In the genomic region with DNA sequence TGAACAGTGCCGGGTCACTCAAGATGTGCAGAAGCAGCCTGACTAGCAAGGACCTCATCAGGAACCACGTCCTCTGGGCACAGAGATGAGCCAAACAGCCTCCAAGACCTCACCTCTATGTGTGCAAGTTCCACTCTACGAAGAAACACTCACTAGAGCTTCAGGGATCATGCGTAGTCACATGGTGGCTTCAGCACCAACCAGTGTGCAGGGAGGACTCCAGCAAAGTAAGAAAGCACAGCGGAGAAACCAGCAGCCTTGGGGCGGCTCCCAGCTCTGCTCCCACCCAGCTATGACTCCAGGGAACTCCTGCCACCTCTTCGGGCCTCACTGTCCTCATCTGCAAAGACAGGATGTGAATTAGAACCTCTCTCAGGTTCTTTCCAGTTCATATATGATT, we compare ENCODE assay signal across 25 cellular contexts. TPM values are rescaled to one million over a fixed set of nuclear protein-coding genes. Genes with fewer than 3 reads are reported as not detected.
"Had no signal": no experiment of that assay in that cellular context is flagged by ENCODE, and none has a peak within 500 bp of the region (broad histone marks: within the 10 kb centered on the region; RNA-seq: fewer than 3 reads in every experiment).

No MANE protein-coding gene starts in this region.

- H3K4me3 ChIP-seq: adrenal gland, breast epithelium, colonic mucosa, left ventricle myocardium inferior, tibial nerve had no signal

- H3K27me3 Mint-ChIP-seq: activated naive CD8-positive, alpha-beta T cell; progenitor cell of endocrine pancreas had no signal

- H3K27ac ChIP-seq: adrenal gland, breast epithelium, colonic mucosa, epithelial cell of prostate, left ventricle myocardium inferior, tibial nerve, WERI-Rb-1 had no signal

- DNase-seq: activated CD4-positive, alpha-beta T cell treated with anti-CD3 and anti-CD28 coated beads for 1 hour; activated CD4-positive, alpha-beta T cell treated with anti-CD3 and anti-CD28 coated beads, Interleukin-2, amount 50 U/mL, for 1 hour; activated naive CD4-positive, alpha-beta T cell; activated T-cell treated with anti-CD3 and anti-CD28 coated beads, Interleukin-2, amount 50 U/mL, for 24 hours; adrenal gland; colonic mucosa; hippocampal formation; left ventricle myocardium inferior; naive thymus-derived CD8-positive, alpha-beta T cell; stimulated activated CD4-positive, alpha-beta T cell treated with anti-CD3 and anti-CD28 coated beads, Interleukin-4, amount 100 ng/mL, for 24 hours; stimulated activated naive CD8-positive, alpha-beta T cell treated with anti-CD3 and anti-CD28 coated beads, Interleukin-15, Interleukin-2, amounts not matched to agents 100 U/mL and 50 U/mL, for 24 hours; T-helper 1 cell; WERI-Rb-1 had no signal

- H3K4me3 Mint-ChIP-seq: activated naive CD8-positive, alpha-beta T cell; activated T-cell treated with anti-CD3 and anti-CD28 coated beads, Interleukin-2, amount 50 U/mL, for 24 hours; activated T-helper 17 cell treated with anti-CD3 and anti-CD28 coated beads, Interleukin-2, amount 50 U/mL, for 72 hours; naive thymus-derived CD8-positive, alpha-beta T cell had no signal

- H3K36me3 Mint-ChIP-seq: activated naive CD8-positive, alpha-beta T cell; naive thymus-derived CD8-positive, alpha-beta T cell had no signal

- H3K27me3 ChIP-seq: breast epithelium, colonic mucosa, tibial nerve had no signal

- H3K9me3 Mint-ChIP-seq: activated T-cell treated with anti-CD3 and anti-CD28 coated beads, Interleukin-2, amount 50 U/mL, for 24 hours; activated T-helper 17 cell treated with anti-CD3 and anti-CD28 coated beads, Interleukin-2, amount 50 U/mL, for 72 hours; naive thymus-derived CD8-positive, alpha-beta T cell had no signal

- H3K36me3 ChIP-seq: adrenal gland, breast epithelium, colonic mucosa, left ventricle myocardium inferior had no signal

- H3K4me1 ChIP-seq: adrenal gland, breast epithelium, colonic mucosa had no signal

- ATAC-seq: activated T-helper 17 cell treated with anti-CD3 and anti-CD28 coated beads, Interleukin-2, amount 50 U/mL, for 72 hours; naive thymus-derived CD8-positive, alpha-beta T cell; stimulated activated naive CD8-positive, alpha-beta T cell treated with anti-CD3 and anti-CD28 coated beads, Interleukin-15, Interleukin-2, amounts not matched to agents 100 U/mL and 50 U/mL, for 24 hours had no signal

- H3K27ac Mint-ChIP-seq: activated naive CD8-positive, alpha-beta T cell; activated T-cell treated with anti-CD3 and anti-CD28 coated beads, Interleukin-2, amount 50 U/mL, for 24 hours; activated T-helper 17 cell treated with anti-CD3 and anti-CD28 coated beads, Interleukin-2, amount 50 U/mL, for 72 hours; naive thymus-derived CD8-positive, alpha-beta T cell; progenitor cell of endocrine pancreas had no signal

- H3K9me3 ChIP-seq: adrenal gland, breast epithelium, colonic mucosa, left ventricle myocardium inferior, tibial nerve had no signal

- H3K4me1 Mint-ChIP-seq: activated T-helper 17 cell treated with anti-CD3 and anti-CD28 coated beads, Interleukin-2, amount 50 U/mL, for 72 hours; naive thymus-derived CD8-positive, alpha-beta T cell had no signal

- FAIRE-seq: astrocyte, TTC549, urothelium cell line had no signal

RNA-seq across cellular contexts. Expression of a gene that starts 58.3 kb away (rescaled TPM):
- total RNA-seq: glomerular endothelial cell, lung microvascular endothelial cell, osteocyte had no signal
